ENCODE assay signal across 8 cellular contexts in the genomic region with DNA sequence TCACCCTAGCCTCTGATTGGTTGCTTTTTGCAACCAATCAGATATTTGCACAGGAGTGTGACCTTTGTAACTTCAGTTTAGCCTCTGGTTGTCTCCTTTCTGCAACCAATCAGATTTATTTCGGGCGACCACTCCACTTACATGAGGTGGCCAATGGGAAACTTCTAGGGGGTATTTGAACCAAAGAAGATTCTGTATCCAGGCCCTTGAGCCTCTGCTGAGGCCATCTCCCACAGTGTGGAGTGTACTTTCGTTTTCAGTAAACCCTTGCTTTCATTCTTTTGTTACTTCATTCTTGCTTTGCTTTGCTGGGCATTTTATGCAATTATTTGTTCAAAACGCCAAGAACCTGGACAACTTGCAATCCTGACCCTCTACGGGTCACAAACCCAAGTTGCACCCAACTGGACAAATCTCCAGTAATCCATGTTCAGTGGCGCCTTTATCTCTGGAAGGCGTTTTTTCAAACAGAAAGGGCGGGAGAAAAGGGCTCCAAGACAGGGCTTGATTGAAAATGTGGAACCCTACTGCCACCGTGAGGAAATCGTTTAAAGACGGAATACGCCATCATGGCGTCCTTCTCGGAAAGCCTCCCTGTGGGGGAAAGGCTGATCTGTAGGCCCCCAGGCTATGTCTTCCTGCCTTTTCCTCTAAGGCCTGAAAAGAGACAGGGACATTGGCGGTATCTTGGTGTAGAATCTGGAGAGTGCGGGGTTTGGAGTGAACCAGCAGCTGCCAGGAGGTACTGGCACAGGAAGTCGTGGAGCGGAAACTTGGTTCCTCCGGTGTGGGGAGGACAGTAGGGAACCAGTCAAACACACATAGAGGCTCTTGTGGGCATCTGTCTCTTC.
DNase-seq lines count a peak whose midpoint lies in the region; ATAC-seq and TF ChIP-seq lines count a peak whose summit lies in the region.

No MANE protein-coding gene starts in this region.

- no peaks in the 10 kb centered on the region for H3K4me1 ChIP-seq in HUES48 (ENCODE audit: control insufficient read depth, insufficient read depth, low read length)

- peak; percentile 52 for TF ChIP-seq CTCF in MCF 10A (IDR thresholded peaks at IDR 0.05; ENCODE audit: unreplicated experiment)

- DNase-seq in MCF 10A (ENCODE audit: unreplicated experiment) = peak; percentile 93
- DNase-seq in sciatic nerve (ENCODE audit: low spot score) = peak; percentile 87
- DNase-seq in NCI-H2171 treated with DMSO at 0.1 percent for 48 hours (lab: John Stamatoyannopoulos, UW) = no peak
- DNase-seq in GM19238 (ENCODE audit: insufficient read length, low spot score) = no peak
- DNase-seq in NCI-H1105 (lab: John Stamatoyannopoulos, UW) = no peak
- no peak for DNase-seq in posterior vena cava (ENCODE audit: low spot score)

- no peaks in the 10 kb centered on the region for H3K36me3 Mint-ChIP-seq in MCF 10A (ENCODE audit: insufficient read depth, unreplicated experiment)

- H3K9me3 ChIP-seq in HUES48 (ENCODE audit: control insufficient read depth, insufficient read depth, low read length) = peaks cover 15% of the 10 kb centered on the region

- H3K9me3 Mint-ChIP-seq in MCF 10A (ENCODE audit: unreplicated experiment) = peaks cover 8% of the 10 kb centered on the region

- H3K27me3 Mint-ChIP-seq in MCF 10A (ENCODE audit: insufficient read depth, unreplicated experiment) = no peaks in the 10 kb centered on the region

- H3K27me3 ChIP-seq in HUES48 (ENCODE audit: control insufficient read depth, insufficient read depth, low read length) = no peaks in the 10 kb centered on the region

- H3K4me1 Mint-ChIP-seq in MCF 10A (ENCODE audit: insufficient read depth, unreplicated experiment) = no peaks in the 10 kb centered on the region

- no peak overlapping the region for H3K4me3 ChIP-seq in HUES48 (ENCODE audit: low read depth, low read length)

- H3K27ac ChIP-seq in HUES48 (ENCODE audit: low read depth, low read length) = peak overlapping the region; percentile 2

- H3K9ac ChIP-seq in HUES48 (ENCODE audit: low read depth, low read length) = no peak overlapping the region

- intact Hi-C loops in MCF 10A (cut with micrococcal nuclease) (loop anchor here (1.0 kb wide), 7 partner anchors 17 to 85 kb away; no protein-coding TSS in a partner anchor), sciatic nerve (cut with DNase I) (no loop called here), posterior vena cava (cut with DNase I) (loop anchor here in 1 of 2 donors (10.0 kb wide), 1 partner anchor 56 kb away; no protein-coding TSS in a partner anchor)

- peak overlapping the region; percentile 98 for H3K27ac Mint-ChIP-seq in MCF 10A (ENCODE audit: low read depth, unreplicated experiment)

- no TSS peak for BruUV-seq in MCF 10A (replicated peaks; lab: Mats Ljungman, UMichigan)

- POLR2A ChIA-PET in MCF 10A (lab: Yijun Ruan, JAX) = interaction anchor here (0.7 kb wide), 1 partner anchor 8 kb away, joined by 3 read pairs; no protein-coding TSS in a partner anchor

- H3K4me3 Mint-ChIP-seq in MCF 10A (ENCODE audit: unreplicated experiment) = peak overlapping the region; percentile 85

- CTCF ChIA-PET in MCF 10A (lab: Yijun Ruan, JAX) = interaction anchor here (0.7 to 0.9 kb wide), 3 partner anchors 10 to 25 kb away, joined by 3 to 4 read pairs (median 3); no protein-coding TSS in a partner anchor

- ATAC-seq in GM18861 (IDR thresholded peaks at IDR 0.05; ENCODE audit: unreplicated experiment) = peak; percentile 73
- ATAC-seq in sciatic nerve = peak; percentile 94

- H3K36me3 ChIP-seq in HUES48 (ENCODE audit: control insufficient read depth, insufficient read depth, low read length) = peaks cover 68% of the 10 kb centered on the region

Comparison
In these comparisons a context has a peak if more than half of its experiments do, and no peak if none do; other contexts are left out.
1. DNase-seq: peak in MCF 10A (single experiment) and sciatic nerve (single experiment); none in NCI-H2171 treated with DMSO at 0.1 percent for 48 hours (single experiment), GM19238 (single experiment), NCI-H1105 (single experiment) and posterior vena cava (single experiment).